20 cellular contexts compared by ENCODE assay signal in the genomic region with DNA sequence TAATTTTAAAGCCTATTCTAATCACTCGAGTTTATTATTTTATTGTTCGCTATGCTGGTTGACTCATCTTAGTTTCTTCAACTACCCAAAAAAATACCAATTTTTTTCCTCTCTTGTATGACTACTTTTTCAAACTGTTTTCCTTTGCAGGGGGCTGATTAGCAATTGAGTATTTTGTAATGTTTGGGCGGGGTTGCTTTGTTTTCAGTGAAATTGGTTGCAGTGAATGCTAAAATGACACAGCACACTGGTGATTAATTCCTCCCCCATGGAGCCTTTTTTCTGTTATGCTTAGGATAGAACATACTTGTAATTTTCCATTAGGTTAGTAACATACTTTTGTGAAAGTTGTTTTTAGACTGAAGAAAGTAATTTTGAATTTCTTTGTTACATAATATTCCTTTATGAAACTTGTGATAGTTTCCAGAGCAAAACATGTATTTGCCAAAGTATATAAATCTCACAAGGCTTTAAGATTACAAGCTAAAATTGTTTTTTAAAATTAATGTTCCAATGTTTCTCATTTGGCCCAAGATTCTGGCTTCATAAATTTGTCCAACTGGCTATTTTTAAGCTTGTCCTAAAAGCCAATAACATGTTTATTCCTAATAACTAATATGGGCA.
DNase-seq lines count a peak whose midpoint lies in the region; FAIRE-seq and TF ChIP-seq lines count a peak whose summit lies in the region.
"Had no signal": no experiment of that assay in that cellular context is flagged by ENCODE, and none has a peak within 500 bp of the region (broad histone marks: within the 10 kb centered on the region; RNA-seq: fewer than 3 reads in every experiment).

No MANE protein-coding gene starts in this region.

- H3K4me1 Mint-ChIP-seq in H9: peaks cover 28 to 47% of the 10 kb centered on the region in 2 experiments
- H3K4me1 Mint-ChIP-seq: CD8-positive, alpha-beta memory T cell; natural killer cell; T-helper 17 cell had no signal

- H2BK15ac ChIP-seq in H9 (ENCODE audit: low read depth, low read length): no peak overlapping the region

- no peaks in the 10 kb centered on the region for H3K79me1 ChIP-seq in H9 (ENCODE audit: insufficient read depth, low read depth, low read length, poor library complexity, severe bottlenecking)

- no peak overlapping the region for H3K4ac ChIP-seq in H9 (ENCODE audit: low read depth, low read length)

- H3K36me3 ChIP-seq in bronchial epithelial cell (ENCODE audit: control insufficient read depth, insufficient read depth, low read length): no peaks in the 10 kb centered on the region
- no peaks in the 10 kb centered on the region for H3K36me3 ChIP-seq in small intestine (ENCODE audit: control insufficient read depth in 2 of 2, insufficient read depth in 2 of 2, low read length in 2 of 2)

- H3K9me3 ChIP-seq in H9 (ENCODE audit: control insufficient read depth, low read depth, low read length) (peaks cover under 1% of the 10 kb centered on the region), small intestine (ENCODE audit: control insufficient read depth, low read depth) (no peaks in the 10 kb centered on the region)

- WGBS in H9 (ENCODE audit: extremely low coverage, insufficient read length, low lambda C conversion rate): no CpG with 5 or more reads among the region's 3 CpGs
- 66 to 96% (median 85%) methylated on average over 3 of the region's 3 CpGs for WGBS in small intestine, 3 donors

- H2AK5ac ChIP-seq in H9 (ENCODE audit: insufficient read length, low read length): no peak overlapping the region

- H3T11ph ChIP-seq in H9 (ENCODE audit: low read length): no peak overlapping the region

- no peak overlapping the region for H2AFZ ChIP-seq in H9 (ENCODE audit: low read length)

- H2BK12ac ChIP-seq in H9 (ENCODE audit: insufficient read length, low read depth, low read length): no peak overlapping the region

- H4K8ac ChIP-seq in H9 (replicated peaks; ENCODE audit: insufficient read length, low read depth, low read length): no peak overlapping the region

- no peak overlapping the region for H4K91ac ChIP-seq in H9 (ENCODE audit: insufficient read length, low read depth, low read length)

- no peak overlapping the region for H3K4me2 ChIP-seq in H9 (ENCODE audit: insufficient read depth, insufficient read length, low read length)

- no peak overlapping the region for H3K18ac ChIP-seq in H9 (ENCODE audit: insufficient read length, low read depth, low read length)

- H3K36me3 Mint-ChIP-seq in H9 (ENCODE audit: insufficient read depth in 1 of 3, low read depth in 3 of 3): peaks cover 23 to 32% (median 25%) of the 10 kb centered on the region in 3 experiments
- H3K36me3 Mint-ChIP-seq: natural killer cell had no signal

- no peaks in the 10 kb centered on the region for H3K23me2 ChIP-seq in H9 (ENCODE audit: insufficient read length, low read depth, low read length, poor library complexity, severe bottlenecking)

- TF ChIP-seq CTCF in AG09319 (IDR thresholded peaks at IDR 0.05; ENCODE audit: low read depth, low read length) (no peak), H9 (conservative IDR thresholded peaks at IDR 0.05) (no peak), bronchial epithelial cell (IDR thresholded peaks at IDR 0.05; ENCODE audit: insufficient read depth, low read length, severe bottlenecking) (no peak)

- no peak overlapping the region for H2BK5ac ChIP-seq in H9 (ENCODE audit: insufficient read length, low read length)

- H3K4me3 Mint-ChIP-seq in H9: no peak overlapping the region; a peak in 1 of 5 replicates
- H3K4me3 Mint-ChIP-seq: CD8-positive, alpha-beta memory T cell; natural killer cell; T-helper 17 cell had no signal

- peaks cover 14 to 22% of the 10 kb centered on the region in 2 experiments for H3K9me3 Mint-ChIP-seq in H9

- peak; percentile 3 for DNase-seq in AG09319 (ENCODE audit: extremely low read depth, low read depth)
- DNase-seq in H9: no peak
- DNase-seq in bronchial epithelial cell (ENCODE audit: low read depth): peak; percentile 12
- DNase-seq in iris pigment epithelial cell (ENCODE audit: low read depth): peak; percentile 36
- DNase-seq in urothelium cell line (ENCODE audit: low spot score): no peak
- no peak for DNase-seq in DMS53 treated with DMSO at 0.1 percent for 48 hours (lab: John Stamatoyannopoulos, UW; ENCODE audit: unreplicated experiment)
- DNase-seq in small intestine: no peak
- DNase-seq in T1000 (lab: John Stamatoyannopoulos, UW): no peak
- DNase-seq: ACHN; activated CD4-positive, alpha-beta T cell treated with anti-CD3 and anti-CD28 coated beads, Interleukin-2, amount 50 U/mL, for 48 hours; CD8-positive, alpha-beta memory T cell; foreskin melanocyte; left cardiac atrium; natural killer cell; NCI-H146; NCI-H748 treated with DMSO at 0.1 percent for 48 hours; OCI-M1; stimulated activated CD4-positive, alpha-beta T cell treated with anti-CD3 and anti-CD28 coated beads, Interleukin-4, amount 100 ng/mL, for 4 hours; T-helper 17 cell had no signal

- H3K9ac ChIP-seq in H9 (ENCODE audit: extremely low read depth, insufficient read length, low read length): no peak overlapping the region

- no peak overlapping the region for H4K5ac ChIP-seq in H9 (ENCODE audit: insufficient read length, low read depth, low read length)

- no peaks in the 10 kb centered on the region for H3K27me3 ChIP-seq in H9 (ENCODE audit: insufficient read depth, low read length)
- H3K27me3 ChIP-seq in bronchial epithelial cell (ENCODE audit: control insufficient read depth, insufficient read depth, low read length): no peaks in the 10 kb centered on the region
- H3K27me3 ChIP-seq in small intestine (ENCODE audit: control insufficient read depth in 2 of 2, insufficient read depth in 2 of 2, low read length in 2 of 2): no peaks in the 10 kb centered on the region

- H3K4me1 ChIP-seq in H9 (ENCODE audit: insufficient read depth, low read length) (no peaks in the 10 kb centered on the region; the same call in 1 of the 2 replicates), small intestine (ENCODE audit: control insufficient read depth in 2 of 2, insufficient read depth in 1 of 2, low read depth in 1 of 2, low read length in 1 of 2) (no peaks in the 10 kb centered on the region)

- H3K27ac ChIP-seq in H9 (ENCODE audit: insufficient read length, low read depth, low read length) (no peak overlapping the region), small intestine (ENCODE audit: low read depth in 1 of 2, low read length in 1 of 2) (no peak overlapping the region)
- H3K27ac ChIP-seq: skin epidermis had no signal

- H3K56ac ChIP-seq in H9 (ENCODE audit: insufficient read length, low read depth, low read length): no peak overlapping the region

- H3K4me3 ChIP-seq in bronchial epithelial cell (ENCODE audit: low read depth, low read length) (no peak overlapping the region), small intestine (ENCODE audit: low read depth in 1 of 2, low read length in 2 of 2) (no peak overlapping the region)
- H3K4me3 ChIP-seq: skin epidermis had no signal

- H2BK120ac ChIP-seq in H9 (ENCODE audit: low read depth, low read length, poor library complexity, severe bottlenecking): no peak overlapping the region

- no peaks in the 10 kb centered on the region for H3K79me2 ChIP-seq in H9 (ENCODE audit: insufficient read depth, low read length)

- H3K27ac Mint-ChIP-seq in H9: peak overlapping the region in 2 of 3 experiments; percentile 58 to 91; a peak in 4 of 7 replicates
- H3K27ac Mint-ChIP-seq: CD8-positive, alpha-beta memory T cell; natural killer cell; T-helper 17 cell had no signal

- H4K20me1 ChIP-seq in H9 (ENCODE audit: control insufficient read depth, insufficient read depth, insufficient read length): no peaks in the 10 kb centered on the region

- no peaks in the 10 kb centered on the region for H3K27me3 Mint-ChIP-seq in H9 (ENCODE audit: low read depth)
- H3K27me3 Mint-ChIP-seq: CD8-positive, alpha-beta memory T cell; T-helper 17 cell had no signal

- H3K23ac ChIP-seq in H9 (ENCODE audit: insufficient read length, low read depth, low read length): no peak overlapping the region

- no peak overlapping the region for H2BK20ac ChIP-seq in H9 (ENCODE audit: low read depth, low read length, poor library complexity, severe bottlenecking)

- FAIRE-seq in bronchial epithelial cell (lab: Jason Lieb, UNC) (no peak), urothelium cell line (lab: Jason Lieb, UNC) (no peak), small intestine (lab: Jason Lieb, UNC) (no peak)

- H3K14ac ChIP-seq in H9 (ENCODE audit: insufficient read depth, low read length): no peak overlapping the region

Comparison
In these comparisons a context has a peak if more than half of its experiments do, and no peak if none do; other contexts are left out.
1. DNase-seq: peak in AG09319 (single experiment), bronchial epithelial cell (single experiment) and iris pigment epithelial cell (single experiment); none in H9 (single experiment), urothelium cell line (single experiment), DMS53 treated with DMSO at 0.1 percent for 48 hours (single experiment), small intestine (single experiment) and T1000 (single experiment).